ENCODE assay signal across 17 cellular contexts in the genomic region with DNA sequence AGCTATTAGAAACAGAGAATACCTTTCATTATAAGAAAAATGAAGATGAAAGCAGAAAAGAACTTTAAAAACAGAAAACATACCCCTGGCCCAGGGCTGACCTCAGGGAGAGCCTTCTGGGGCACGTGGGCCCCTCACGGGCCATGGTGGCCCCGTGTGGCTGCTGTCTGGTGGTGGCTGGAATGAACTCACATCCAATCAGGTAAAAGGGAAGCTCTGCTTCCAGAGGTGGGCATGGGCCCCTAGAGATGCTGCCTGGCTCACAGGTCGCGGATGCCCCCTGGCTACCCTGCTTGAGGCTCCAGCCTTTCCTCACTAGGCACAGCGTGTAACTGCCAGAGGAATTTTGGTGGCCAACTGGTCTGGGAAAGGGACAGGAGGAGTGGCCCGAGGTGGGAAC. TPM values are rescaled to one million over a fixed set of nuclear protein-coding genes. Genes with fewer than 3 reads are reported as not detected.
DNase-seq lines count a peak whose midpoint lies in the region; ATAC-seq and TF ChIP-seq lines count a peak whose summit lies in the region.
"Had no signal": no experiment of that assay in that cellular context is flagged by ENCODE, and none has a peak within 500 bp of the region (broad histone marks: within the 10 kb centered on the region; RNA-seq: fewer than 3 reads in every experiment).

No MANE protein-coding gene starts in this region.

- H3K9me3 Mint-ChIP-seq in chondrocyte (ENCODE audit: low read depth), result no peaks in the 10 kb centered on the region
- H3K9me3 Mint-ChIP-seq: CD8-positive, alpha-beta T cell; GM23338 had no signal

- TF ChIP-seq CTCF in chondrocyte (IDR thresholded peaks at IDR 0.05), result no peak

- H4K91ac ChIP-seq in neuronal stem cell (ENCODE audit: low read depth, low read length, poor library complexity), result no peak overlapping the region

- no peaks in the 10 kb centered on the region for H3K79me1 ChIP-seq in neuronal stem cell (ENCODE audit: low read depth, low read length)

- ATAC-seq in HG03159 (IDR thresholded peaks at IDR 0.05; ENCODE audit: unreplicated experiment), result no peak
- ATAC-seq: CD8-positive, alpha-beta T cell had no signal

- no peak overlapping the region for H3K27ac ChIP-seq in neuronal stem cell (replicated peaks; ENCODE audit: low read length)
- H3K27ac ChIP-seq: BLaER1 had no signal

- H3K9ac ChIP-seq in neuronal stem cell (ENCODE audit: low read depth, low read length, poor library complexity), result no peak overlapping the region
- H3K9ac ChIP-seq: BLaER1 had no signal

- H3K27me3 ChIP-seq in H7 (ENCODE audit: control insufficient read depth, insufficient read depth, low read length), result no peaks in the 10 kb centered on the region
- no peaks in the 10 kb centered on the region for H3K27me3 ChIP-seq in neuronal stem cell (ENCODE audit: control insufficient read depth in 3 of 3, insufficient read depth in 3 of 3, low read depth in 1 of 3, low read length in 3 of 3)
- H3K27me3 ChIP-seq: BLaER1 had no signal

- H3K4ac ChIP-seq in neuronal stem cell (ENCODE audit: low read length), result no peak overlapping the region

- H3K9me3 ChIP-seq in neuronal stem cell (replicated peaks in 1 of 2; ENCODE audit: control insufficient read depth in 2 of 2, insufficient read depth in 1 of 2, low read depth in 1 of 2, low read length in 2 of 2), result peaks cover 0 to 3% of the 10 kb centered on the region in 2 donors
- H3K9me3 ChIP-seq: A549, BLaER1 had no signal

- H2AK5ac ChIP-seq in neuronal stem cell (ENCODE audit: low read depth, low read length), result no peak overlapping the region

- no peak overlapping the region for H3K4me2 ChIP-seq in neuronal stem cell (ENCODE audit: insufficient read depth, low read length, poor library complexity, severe bottlenecking)
- H3K4me2 ChIP-seq: A549, BLaER1, GM23338 had no signal

- H3K27ac Mint-ChIP-seq in chondrocyte (ENCODE audit: unreplicated experiment), result no peak overlapping the region
- H3K27ac Mint-ChIP-seq: CD8-positive, alpha-beta T cell had no signal

- peaks cover 5% of the 10 kb centered on the region for H3K27me3 Mint-ChIP-seq in chondrocyte (ENCODE audit: low read depth)

- no peak overlapping the region for H2BK120ac ChIP-seq in neuronal stem cell (ENCODE audit: low read depth, low read length)

- no peak overlapping the region for H3K4me3 Mint-ChIP-seq in chondrocyte (ENCODE audit: unreplicated experiment)
- H3K4me3 Mint-ChIP-seq: CD8-positive, alpha-beta T cell; GM23338 had no signal

- H2BK12ac ChIP-seq in neuronal stem cell (ENCODE audit: low read length), result no peak overlapping the region

- no peak overlapping the region for H2BK5ac ChIP-seq in neuronal stem cell (ENCODE audit: low read length)

- no peaks in the 10 kb centered on the region for H3K36me3 ChIP-seq in H7 (replicated peaks; ENCODE audit: control insufficient read depth, insufficient read depth, low read length)
- H3K36me3 ChIP-seq in neuronal stem cell (replicated peaks in 1 of 2; ENCODE audit: control insufficient read depth in 2 of 2, insufficient read depth in 2 of 2, low read length in 2 of 2), result no peaks in the 10 kb centered on the region
- H3K36me3 ChIP-seq: BLaER1 had no signal

- no CpG with 5 or more reads among the region's 7 CpGs for WGBS in neuronal stem cell (ENCODE audit: extremely low coverage in 2 of 2, insufficient read length in 2 of 2, insufficient replicate concordance in 1 of 2), 2 donors

- DNase-seq in activated effector memory CD4-positive, alpha-beta T cell treated with anti-CD3 and anti-CD28 coated beads, Interleukin-2, amount 50 U/mL, for 16 hours, result peak; percentile 25
- DNase-seq in activated effector memory CD4-positive, alpha-beta T cell treated with Interleukin-2 at 50 U/mL for 16 hours, result no peak
- DNase-seq in H7 (peak; percentile 34), chondrocyte (ENCODE audit: low spot score) (peak; percentile 67), neuronal stem cell (ENCODE audit: low spot score) (no peak), NCI-H774 (lab: John Stamatoyannopoulos, UW) (no peak)
- DNase-seq: Calu3; CD8-positive, alpha-beta T cell; KG1; NCI-H1105 treated with DMSO at 0.1 percent for 48 hours; NCI-H1694 treated with DMSO at 0.1 percent for 48 hours; NK-92 treated with Interleukin-12 subunit alpha and Interleukin-12 subunit beta, amount 100 ng/mL, for 24 hours; SHP77 treated with DMSO at 0.1 percent for 48 hours had no signal

- H3K4me1 Mint-ChIP-seq in chondrocyte (ENCODE audit: low read depth), result peaks cover 13% of the 10 kb centered on the region

- H4K8ac ChIP-seq in neuronal stem cell (ENCODE audit: low read depth, low read length), result no peak overlapping the region

- no peaks in the 10 kb centered on the region for H3K36me3 Mint-ChIP-seq in chondrocyte (ENCODE audit: low read depth)
- H3K36me3 Mint-ChIP-seq: CD8-positive, alpha-beta T cell had no signal

- H3K23ac ChIP-seq in neuronal stem cell (ENCODE audit: low read depth, low read length, poor library complexity), result no peak overlapping the region

- H3K14ac ChIP-seq in neuronal stem cell (ENCODE audit: low read length), result no peak overlapping the region

- H3K4me3 ChIP-seq in H7 (ENCODE audit: insufficient read depth, low read depth, low read length), result no peak overlapping the region
- H3K4me3 ChIP-seq in neuronal stem cell (ENCODE audit: low read length in 2 of 2), result no peak overlapping the region
- H3K4me3 ChIP-seq: A549, BLaER1, GM23338 had no signal

- peak overlapping the region; percentile 27 for H3K18ac ChIP-seq in neuronal stem cell (ENCODE audit: low read length)

- H3K4me1 ChIP-seq in neuronal stem cell (ENCODE audit: control insufficient read depth in 2 of 2, insufficient read depth in 1 of 2, low read depth in 1 of 2, low read length in 2 of 2), result peaks cover 6 to 10% of the 10 kb centered on the region in 2 donors
- H3K4me1 ChIP-seq: A549 had no signal

- H2BK15ac ChIP-seq in neuronal stem cell (ENCODE audit: low read length), result peak overlapping the region; percentile 7

- H2AFZ ChIP-seq in neuronal stem cell (ENCODE audit: low read length), result no peak overlapping the region
- H2AFZ ChIP-seq: GM23338 had no signal

RNA-seq across cellular contexts. Expression of a gene that starts 16.6 kb away (rescaled TPM):
- 1.6 and 5.2 TPM in 2 replicates for total RNA-seq in H7 (2014; rRNA removed; shearing (Covaris generic))
- total RNA-seq in chondrocyte, result 2.1 to 3.4 TPM (median 2.2 TPM) in 3 replicates
- 2.1 TPM for polyA plus RNA-seq in neuronal stem cell (2013, experiment 1 of 2)
- polyA plus RNA-seq in neuronal stem cell (2013, experiment 2 of 2), result 2.9 TPM

Comparison
In these comparisons a context has a peak if more than half of its experiments do, and no peak if none do; other contexts are left out.
1. DNase-seq: peak in activated effector memory CD4-positive, alpha-beta T cell treated with anti-CD3 and anti-CD28 coated beads, Interleukin-2, amount 50 U/mL, for 16 hours (single experiment), H7 (single experiment) and chondrocyte (single experiment); none in activated effector memory CD4-positive, alpha-beta T cell treated with Interleukin-2 at 50 U/mL for 16 hours (single experiment), neuronal stem cell (single experiment) and NCI-H774 (single experiment).